Comparison of ENCODE assay signal across 26 cellular contexts in the genomic region with DNA sequence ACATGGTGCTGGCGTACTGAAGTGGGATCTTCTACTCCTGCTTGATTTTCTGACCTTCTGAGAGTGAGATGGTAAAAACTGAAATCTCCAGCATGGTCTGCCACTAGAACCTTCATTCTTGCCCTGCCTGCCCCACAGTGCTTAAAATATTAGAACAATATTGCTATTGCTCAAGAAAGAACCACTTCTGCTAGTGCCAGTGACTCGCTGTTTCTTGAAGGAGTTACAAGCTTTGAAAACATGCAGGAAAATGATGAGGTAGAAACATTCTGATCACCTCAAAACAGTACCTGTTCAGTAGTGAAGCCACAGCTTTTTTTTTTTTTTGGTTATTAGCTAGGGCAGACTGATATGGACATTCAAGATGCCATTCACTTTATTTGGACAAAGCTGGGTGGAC.
"Had no signal": no experiment of that assay in that cellular context is flagged by ENCODE, and none has a peak within 500 bp of the region (broad histone marks: within the 10 kb centered on the region; RNA-seq: fewer than 3 reads in every experiment).

No MANE protein-coding gene starts in this region.

- FAIRE-seq: RCC 7860 had no signal

- DNase-seq: activated CD4-positive, alpha-beta memory T cell treated with anti-CD3 and anti-CD28 coated beads, Interleukin-2, amount 10 ng/mL, durations not matched to agents 7 days and 5 days; activated CD4-positive, alpha-beta T cell treated with anti-CD3 and anti-CD28 coated beads for 36 hours; activated CD4-positive, alpha-beta T cell treated with anti-CD3 and anti-CD28 coated beads, Interleukin-2, amount 50 U/mL, for 1 hour; activated gamma-delta T cell treated with Interleukin-2 at 50 U/mL for 16 hours; activated naive CD4-positive, alpha-beta T cell treated with anti-CD3 and anti-CD28 coated beads, Interleukin-2, amount 10 ng/mL, durations not matched to agents 7 days and 5 days; activated naive CD8-positive, alpha-beta T cell treated with anti-CD3 and anti-CD28 coated beads for 36 hours; activated T-cell treated with anti-CD3 and anti-CD28 coated beads for 4 hours; activated T-cell treated with anti-CD3 and anti-CD28 coated beads, Interleukin-2, amount 50 U/mL, for 48 hours; anterior cingulate cortex; caudate nucleus; KG1; NCI-H1092; NCI-H1417; NCI-H1694; NCI-H2029; NCI-H2107; NCI-H2171 treated with DMSO at 0.1 percent for 48 hours; NCI-H226; NCI-H526; NK-92 treated with Interleukin-12 subunit alpha and Interleukin-12 subunit beta, amount 100 ng/mL, for 24 hours; PC-3; SHP77; T-cell; WERI-Rb-1 had no signal

- ATAC-seq: activated CD4-positive, alpha-beta T cell treated with anti-CD3 and anti-CD28 coated beads for 36 hours; activated T-helper 17 cell treated with anti-CD3 and anti-CD28 coated beads, Interleukin-2, amount 50 U/mL, for 72 hours; PC-3; T-cell had no signal
